9 cellular contexts compared by ENCODE assay signal in genomic region chr1:19640363-19641316, GRCh38. TPM values are rescaled to one million over a fixed set of nuclear protein-coding genes. Genes with fewer than 3 reads are reported as not detected.
DNase-seq lines count a peak whose midpoint lies in the region; ATAC-seq and TF ChIP-seq lines count a peak whose summit lies in the region.
"Had no signal": no experiment of that assay in that cellular context is flagged by ENCODE, and none has a peak within 500 bp of the region (broad histone marks: within the 10 kb centered on the region; RNA-seq: fewer than 3 reads in every experiment).

No MANE protein-coding gene starts in this region.

- ATAC-seq in naive thymus-derived CD4-positive, alpha-beta T cell, result no peak
- ATAC-seq in stimulated activated naive CD8-positive, alpha-beta T cell treated with anti-CD3 and anti-CD28 coated beads, Interleukin-15, amount 100 ng/mL, for 72 hours, result no peak

- no peaks in the 10 kb centered on the region for H3K4me1 ChIP-seq in urinary bladder (ENCODE audit: insufficient read depth)
- H3K4me1 ChIP-seq in naive thymus-derived CD4-positive, alpha-beta T cell (ENCODE audit: control insufficient read depth in 2 of 2, insufficient read depth in 2 of 2, low read length in 2 of 2), result peaks cover 0 to 6% of the 10 kb centered on the region in 2 donors

- H3K9me3 ChIP-seq in naive thymus-derived CD4-positive, alpha-beta T cell (ENCODE audit: control insufficient read depth in 2 of 3, low read length in 3 of 3), result no peaks in the 10 kb centered on the region

- H3K4me3 Mint-ChIP-seq in naive thymus-derived CD4-positive, alpha-beta T cell, result no peak overlapping the region
- H3K4me3 Mint-ChIP-seq in stimulated activated naive CD8-positive, alpha-beta T cell treated with anti-CD3 and anti-CD28 coated beads, Interleukin-15, amount 100 ng/mL, for 72 hours, result no peak overlapping the region

- peaks cover 0 to 25% (median 8%) of the 10 kb centered on the region in 5 donors for H3K27me3 Mint-ChIP-seq in naive thymus-derived CD4-positive, alpha-beta T cell
- H3K27me3 Mint-ChIP-seq in stimulated activated naive CD8-positive, alpha-beta T cell treated with anti-CD3 and anti-CD28 coated beads, Interleukin-15, amount 100 ng/mL, for 72 hours, result peaks cover 13% of the 10 kb centered on the region

- intact Hi-C loops in naive thymus-derived CD4-positive, alpha-beta T cell (cut with micrococcal nuclease), result loop anchor here in 1 of 2 donors (10.0 kb wide), 1 partner anchor 326 kb away; the partner anchor contains the start of genes AKR7A2 and SLC66A1

- TF ChIP-seq CTCF in VCaP (conservative IDR thresholded peaks at IDR 0.05), result peak; percentile 58
- TF ChIP-seq CTCF in kidney epithelial cell (IDR thresholded peaks at IDR 0.05; ENCODE audit: insufficient read depth, low read length, poor library complexity, severe bottlenecking), result peak; percentile 20

- no peak overlapping the region for H3K27ac Mint-ChIP-seq in naive thymus-derived CD4-positive, alpha-beta T cell
- no peak overlapping the region for H3K27ac Mint-ChIP-seq in stimulated activated naive CD8-positive, alpha-beta T cell treated with anti-CD3 and anti-CD28 coated beads, Interleukin-15, amount 100 ng/mL, for 72 hours

- H3K27ac ChIP-seq in VCaP (peak overlapping the region; percentile 36), urinary bladder (ENCODE audit: low read depth) (peak overlapping the region; percentile 28), caudate nucleus (ENCODE audit: low read depth, low read length) (no peak overlapping the region)
- no peak overlapping the region for H3K27ac ChIP-seq in naive thymus-derived CD4-positive, alpha-beta T cell (ENCODE audit: low read depth, low read length)

- WGBS in urinary bladder, result 49% methylated on average over 14 of the region's 14 CpGs

- H3K9me3 Mint-ChIP-seq in naive thymus-derived CD4-positive, alpha-beta T cell, result no peaks in the 10 kb centered on the region
- H3K9me3 Mint-ChIP-seq in stimulated activated naive CD8-positive, alpha-beta T cell treated with anti-CD3 and anti-CD28 coated beads, Interleukin-15, amount 100 ng/mL, for 72 hours, result no peaks in the 10 kb centered on the region

- peak; percentile 14 for DNase-seq in NCI-H748 (lab: John Stamatoyannopoulos, UW; ENCODE audit: unreplicated experiment)
- DNase-seq in NCI-H748 treated with DMSO at 0.1 percent for 48 hours (lab: John Stamatoyannopoulos, UW), result no peak
- DNase-seq in kidney epithelial cell (ENCODE audit: low read depth), result no peak
- no peak for DNase-seq in caudate nucleus (lab: John Stamatoyannopoulos, UW)
- DNase-seq in naive thymus-derived CD4-positive, alpha-beta T cell, result no peak
- no peak for DNase-seq in stimulated activated naive CD8-positive, alpha-beta T cell treated with anti-CD3 and anti-CD28 coated beads, Interleukin-15, amount 100 ng/mL, for 72 hours
- DNase-seq: activated T-cell treated with anti-CD3 and anti-CD28 coated beads, Interleukin-2, amount 50 U/mL, for 1 hour had no signal

- H3K36me3 Mint-ChIP-seq in naive thymus-derived CD4-positive, alpha-beta T cell, result peaks cover 0 to 3% (median 0%) of the 10 kb centered on the region in 5 donors

- H3K27me3 ChIP-seq in kidney epithelial cell (ENCODE audit: control insufficient read depth, insufficient read depth, low read length), result no peaks in the 10 kb centered on the region
- no peaks in the 10 kb centered on the region for H3K27me3 ChIP-seq in naive thymus-derived CD4-positive, alpha-beta T cell (ENCODE audit: control insufficient read depth in 2 of 2, insufficient read depth in 2 of 2, low read length in 2 of 2)

- H3K4me3 ChIP-seq in kidney epithelial cell (ENCODE audit: low read depth, low read length) (no peak overlapping the region), urinary bladder (ENCODE audit: low read depth, low read length) (no peak overlapping the region)
- H3K4me3 ChIP-seq in naive thymus-derived CD4-positive, alpha-beta T cell (ENCODE audit: low read length), result no peak overlapping the region

- POLR2A ChIA-PET in naive thymus-derived CD4-positive, alpha-beta T cell (lab: Charles Lee), result interaction anchor here (0.6 to 10.2 kb wide), 4 partner anchors 10 to 58 kb away, joined by 3 to 87 read pairs (median 4); a partner anchor contains a TSS

- no peaks in the 10 kb centered on the region for H3K36me3 ChIP-seq in kidney epithelial cell (ENCODE audit: control insufficient read depth, insufficient read depth, low read length)
- no peaks in the 10 kb centered on the region for H3K36me3 ChIP-seq in urinary bladder (ENCODE audit: insufficient read depth)
- no peaks in the 10 kb centered on the region for H3K36me3 ChIP-seq in naive thymus-derived CD4-positive, alpha-beta T cell (ENCODE audit: control insufficient read depth in 2 of 3, insufficient read depth in 3 of 3, low read length in 3 of 3)

- H3K4me1 Mint-ChIP-seq in naive thymus-derived CD4-positive, alpha-beta T cell, result peaks cover under 1 to 14% (median 10%) of the 10 kb centered on the region in 7 donors
- H3K4me1 Mint-ChIP-seq in stimulated activated naive CD8-positive, alpha-beta T cell treated with anti-CD3 and anti-CD28 coated beads, Interleukin-15, amount 100 ng/mL, for 72 hours, result peaks cover 13% of the 10 kb centered on the region

- CTCF ChIA-PET in naive thymus-derived CD4-positive, alpha-beta T cell (lab: Charles Lee), result no interaction called here

RNA-seq across cellular contexts. Expression of gene NBL1, which starts 3.5 kb away (rescaled TPM):
- total RNA-seq in kidney epithelial cell (71.0 and 76.7 TPM in 2 replicates), urinary bladder (59.3 TPM)
- 374 TPM for polyA plus RNA-seq in urinary bladder
- total RNA-seq in naive thymus-derived CD4-positive, alpha-beta T cell, result 10 to 100 TPM; 20.7 to 36.1 (median 22.8) TPM
- 1 to 10 TPM; 2.5 to 4.0 TPM for polyA plus RNA-seq in naive thymus-derived CD4-positive, alpha-beta T cell

RNA-seq across cellular contexts. Expression of gene HTR6, which starts 24.0 kb away (rescaled TPM):
- not detected in 2 replicates for total RNA-seq in kidney epithelial cell
- total RNA-seq in urinary bladder, result not detected
- polyA plus RNA-seq in urinary bladder, result not detected
- under 1 TPM in 2 of 5 experiments, not detected in 3; 0.40 to 0.54 TPM for total RNA-seq in naive thymus-derived CD4-positive, alpha-beta T cell
- polyA plus RNA-seq in naive thymus-derived CD4-positive, alpha-beta T cell, result under 1 TPM; 0.13 to 0.92 TPM

Comparison
In these comparisons a context has a peak if more than half of its experiments do, and no peak if none do; other contexts are left out.
1. H3K27ac ChIP-seq: peak in VCaP (single experiment) and urinary bladder (single experiment); none in caudate nucleus (single experiment) and naive thymus-derived CD4-positive, alpha-beta T cell (single experiment).